1 cellular context compared by ENCODE assay signal in genomic region chr12:45726594-45727300, GRCh38.
TF ChIP-seq lines count a peak whose summit lies in the region.

No MANE protein-coding gene starts in this region.

TF ChIP-seq in K562, 482 proteins besides CTCF, POLR2A, EP300 and RAD21 (continued from another document):
- TF ChIP-seq STAT6 (CRISPR knock-in tag; IDR thresholded peaks at IDR 0.05): 0 out of 2 replicates have a peak, but pooled peaks have one; percentile 40
- TF ChIP-seq TCF3 (CRISPR knock-in tag; IDR thresholded peaks at IDR 0.05): no peak
- 0 out of 2 replicates have a peak, but pooled peaks have one; percentile 29 for TF ChIP-seq ZBTB1 (CRISPR knock-in tag; IDR thresholded peaks at IDR 0.05; ENCODE audit: borderline replicate concordance, low read depth)
- TF ChIP-seq UBTF (IDR thresholded peaks at IDR 0.05; ENCODE audit: borderline replicate concordance in 1 of 2, low read depth in 2 of 2, low read length in 2 of 2): peak; percentile 91 to 96; a peak in 3 of 4 replicates
- TF ChIP-seq DACH1 (IDR thresholded peaks at IDR 0.05; ENCODE audit: partially characterized antibody): no peak
- 0 out of 4 replicates have a peak, but pooled peaks of 1 of the 2 experiments have one; percentile 11 for TF ChIP-seq KDM1A (IDR thresholded peaks at IDR 0.05)
- TF ChIP-seq CTBP1 (IDR thresholded peaks at IDR 0.05; ENCODE audit: borderline replicate concordance): 0 out of 2 replicates have a peak, but pooled peaks have one; percentile 15
- TF ChIP-seq CHCHD3 (CRISPR knock-in tag; IDR thresholded peaks at IDR 0.05): no peak
- TF ChIP-seq CEBPG (CRISPR knock-in tag; IDR thresholded peaks at IDR 0.05): no peak
- TF ChIP-seq CEBPG (tag; conservative IDR thresholded peaks at IDR 0.05 in 1 of 2, IDR thresholded peaks at IDR 0.05 in 1 of 2): peak in 1 of 2 experiments; percentile 18; a peak in 1 of 4 replicates
- TF ChIP-seq HNRNPLL (IDR thresholded peaks at IDR 0.05; ENCODE audit: low read depth, low read length, poor library complexity, severe bottlenecking): no peak
- TF ChIP-seq SRSF7 (optimal IDR thresholded peaks at IDR 0.05; ENCODE audit: low read depth, low read length): no peak
- TF ChIP-seq FOSL1 (tag; conservative IDR thresholded peaks at IDR 0.05): 0 out of 2 replicates have a peak, but pooled peaks have one; percentile 3
- TF ChIP-seq SP1 (CRISPR knock-in tag; IDR thresholded peaks at IDR 0.05): no peak
- no peak for TF ChIP-seq ELK3 (CRISPR knock-in tag; IDR thresholded peaks at IDR 0.05)
- TF ChIP-seq AFF1 (IDR thresholded peaks at IDR 0.05; ENCODE audit: low read depth in 1 of 2, partially characterized antibody in 2 of 2): peak in 1 of 2 experiments; percentile 5
- TF ChIP-seq ZNF589 (CRISPR knock-in tag; IDR thresholded peaks at IDR 0.05; ENCODE audit: low read depth): peak; percentile 31; the same call in 1 of the 2 replicates
- TF ChIP-seq TAF1 (IDR thresholded peaks at IDR 0.05; ENCODE audit: control insufficient read depth, extremely low read depth, insufficient read depth, low read length, severe bottlenecking): no peak
- peak; percentile 54 for TF ChIP-seq CHD1 (IDR thresholded peaks at IDR 0.05; ENCODE audit: low read length)
- no peak for TF ChIP-seq ZNF695 (CRISPR knock-in tag; IDR thresholded peaks at IDR 0.05)
- no peak for TF ChIP-seq ZNF165 (CRISPR knock-in tag; IDR thresholded peaks at IDR 0.05; ENCODE audit: borderline replicate concordance)
- TF ChIP-seq KDM4B (IDR thresholded peaks at IDR 0.05; ENCODE audit: borderline replicate concordance in 2 of 2, low read depth in 1 of 2): no peak
- TF ChIP-seq ZFX (CRISPR knock-in tag; IDR thresholded peaks at IDR 0.05): peak; percentile 78
- 0 out of 2 replicates have a peak, but pooled peaks have one; percentile 27 for TF ChIP-seq PHF8 (IDR thresholded peaks at IDR 0.05; ENCODE audit: borderline replicate concordance, low read length)
- TF ChIP-seq YY1 (IDR thresholded peaks at IDR 0.05; ENCODE audit: borderline replicate concordance in 1 of 3, control insufficient read depth in 1 of 3, extremely low read depth in 1 of 3, insufficient read depth in 3 of 3, insufficient read length in 1 of 3, insufficient replicate concordance in 2 of 3, low read depth in 1 of 3, low read length in 2 of 3): peak in 1 of 3 experiments; percentile 53
- no peak for TF ChIP-seq RFX5 (IDR thresholded peaks at IDR 0.05; ENCODE audit: low read depth, low read length)
- no peak for TF ChIP-seq NCOA4 (IDR thresholded peaks at IDR 0.05; ENCODE audit: partially characterized antibody)
